In the genomic region with DNA sequence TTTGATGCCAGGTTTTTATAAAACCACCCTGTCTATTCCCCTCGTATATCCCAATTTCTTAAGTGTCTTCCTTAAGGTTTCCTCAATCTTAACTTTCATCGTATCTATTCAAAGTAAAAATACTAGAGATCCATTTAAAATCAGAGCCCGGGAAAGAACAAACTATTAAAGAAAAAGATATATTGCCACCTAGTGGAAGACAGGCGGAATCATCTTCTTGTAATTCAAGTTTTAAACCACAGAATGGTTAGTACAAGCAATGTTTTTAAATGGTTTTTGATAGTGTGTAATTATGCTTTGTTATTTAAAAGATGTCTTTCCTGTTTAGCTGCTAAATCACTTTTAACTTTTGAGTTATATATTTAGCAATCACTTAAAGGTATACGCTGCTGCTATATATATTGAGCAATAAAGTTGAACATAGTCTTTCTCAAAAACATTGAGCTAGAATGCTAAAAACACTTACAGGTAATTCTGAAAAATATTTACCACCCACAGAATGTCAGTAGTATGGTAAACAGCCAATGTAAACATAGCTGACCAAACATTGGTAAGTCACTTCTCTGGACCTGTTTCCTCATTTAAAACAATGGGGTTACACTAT, we compare ENCODE assay signal across 1 cellular context.
TF ChIP-seq lines count a peak whose summit lies in the region.

No MANE protein-coding gene starts in this region.

TF ChIP-seq in endothelial cell of umbilical vein, 7 proteins besides CTCF, POLR2A, EP300 and RAD21:
- TF ChIP-seq EZH2 (IDR thresholded peaks at IDR 0.05; ENCODE audit: borderline replicate concordance, low read depth, low read length, severe bottlenecking): no peak
- TF ChIP-seq MAX (IDR thresholded peaks at IDR 0.05; ENCODE audit: insufficient read depth, insufficient read length): no peak
- no peak for TF ChIP-seq MYC (IDR thresholded peaks at IDR 0.05; ENCODE audit: low read depth, low read length)
- no peak for TF ChIP-seq FOS (IDR thresholded peaks at IDR 0.05; ENCODE audit: borderline replicate concordance, insufficient read depth, low read length)
- no peak for TF ChIP-seq JUN (IDR thresholded peaks at IDR 0.05; ENCODE audit: borderline replicate concordance, insufficient read depth, insufficient read length, low read depth)
- TF ChIP-seq POLR2AphosphoS5 (IDR thresholded peaks at IDR 0.05; ENCODE audit: insufficient read depth, low read depth, low read length): no peak
- TF ChIP-seq GATA2 (IDR thresholded peaks at IDR 0.05; ENCODE audit: insufficient read depth, insufficient read length, low read depth, low read length): no peak
